19 cellular contexts compared by ENCODE assay signal in genomic region chr2:69450735-69451416, GRCh38. TPM values are rescaled to one million over a fixed set of nuclear protein-coding genes. Genes with fewer than 3 reads are reported as not detected.
A peak's percentile ranks its signal among the peaks of the same experiment; 100 is the strongest.
DNase-seq lines count a peak whose midpoint lies in the region; ATAC-seq and TF ChIP-seq lines count a peak whose summit lies in the region.
"Had no signal": no experiment of that assay in that cellular context is flagged by ENCODE, and none has a peak within 500 bp of the region (broad histone marks: within the 10 kb centered on the region; RNA-seq: fewer than 3 reads in every experiment).

No MANE protein-coding gene starts in this region.

- peaks cover 43% of the 10 kb centered on the region for H3K4me1 Mint-ChIP-seq in GM23338

- H3K9me3 Mint-ChIP-seq in GM23338, result no peaks in the 10 kb centered on the region
- H3K9me3 Mint-ChIP-seq: CD8-positive, alpha-beta memory T cell had no signal

- H3K27ac ChIP-seq in GM23338 (ENCODE audit: low read depth) (peak overlapping the region; percentile 78), VCaP (peak overlapping the region; percentile 44; the same call in 1 of the 2 replicates), osteoblast (ENCODE audit: low read depth, low read length) (no peak overlapping the region)
- H3K27ac ChIP-seq: C4-2B, GM23248 had no signal

- H4K20me1 ChIP-seq in GM23338 (replicated peaks; ENCODE audit: insufficient read depth), result no peaks in the 10 kb centered on the region
- H4K20me1 ChIP-seq in osteoblast (ENCODE audit: insufficient read depth, low read length), result peaks cover 2% of the 10 kb centered on the region

- H3K4me3 ChIP-seq in GM23338, result peak overlapping the region; percentile 9
- peak overlapping the region; percentile 14 for H3K4me3 ChIP-seq in iPS-15b (ENCODE audit: low read depth, low read length)
- H3K4me3 ChIP-seq in osteoblast (ENCODE audit: insufficient read depth, low read length), result no peak overlapping the region
- H3K4me3 ChIP-seq: GM23248 had no signal

- H3K4me3 Mint-ChIP-seq in GM23338, result peak overlapping the region; percentile 40
- H3K4me3 Mint-ChIP-seq: CD8-positive, alpha-beta memory T cell had no signal

- H3K27me3 Mint-ChIP-seq in GM23338 (ENCODE audit: insufficient read depth, low read depth, poor library complexity), result peaks cover 3% of the 10 kb centered on the region
- H3K27me3 Mint-ChIP-seq: CD8-positive, alpha-beta memory T cell had no signal

- H3K4me1 ChIP-seq in GM23338 (ENCODE audit: insufficient read depth), result peaks cover 41% of the 10 kb centered on the region
- peaks cover 20% of the 10 kb centered on the region for H3K4me1 ChIP-seq in iPS-15b (ENCODE audit: control insufficient read depth, insufficient read depth, low read length)
- H3K4me1 ChIP-seq in osteoblast (ENCODE audit: insufficient read depth, low read length), result no peaks in the 10 kb centered on the region

- no peak for TF ChIP-seq CTCF in GM23338 (conservative IDR thresholded peaks at IDR 0.05; ENCODE audit: low read depth in 2 of 2)
- TF ChIP-seq CTCF in VCaP (conservative IDR thresholded peaks at IDR 0.05), result no peak
- TF ChIP-seq CTCF in osteoblast (IDR thresholded peaks at IDR 0.05; ENCODE audit: extremely low read depth, low read depth, low read length), result no peak
- no peak for TF ChIP-seq CTCF in GM10248 (IDR thresholded peaks at IDR 0.05; ENCODE audit: control extremely low read depth, extremely low read depth, low read depth, missing control alignments)

- H3K9ac ChIP-seq in iPS-15b (ENCODE audit: low read depth, low read length), result no peak overlapping the region
- H3K9ac ChIP-seq: GM23248, SK-N-SH had no signal

- H3K27me3 ChIP-seq in GM23338 (ENCODE audit: insufficient read depth), result no peaks in the 10 kb centered on the region
- H3K27me3 ChIP-seq in iPS-15b (ENCODE audit: control insufficient read depth, insufficient read depth, low read length), result no peaks in the 10 kb centered on the region
- H3K27me3 ChIP-seq in osteoblast (ENCODE audit: insufficient read depth, low read length), result no peaks in the 10 kb centered on the region

- no peaks in the 10 kb centered on the region for H3K36me3 Mint-ChIP-seq in GM23338 (ENCODE audit: low read depth)

- ATAC-seq in GM23338 (peak; percentile 70), GM19035 (IDR thresholded peaks at IDR 0.05; ENCODE audit: unreplicated experiment) (no peak)
- ATAC-seq: Panc1 had no signal

- H3K9me3 ChIP-seq in iPS-15b (ENCODE audit: control insufficient read depth, insufficient read depth, low read length) (no peaks in the 10 kb centered on the region), osteoblast (ENCODE audit: low read depth, low read length) (no peaks in the 10 kb centered on the region)
- H3K9me3 ChIP-seq: SK-N-SH had no signal

- peak overlapping the region; percentile 33 for H3K4me2 ChIP-seq in GM23338
- no peak overlapping the region for H3K4me2 ChIP-seq in osteoblast (ENCODE audit: insufficient read depth, low read length)
- H3K4me2 ChIP-seq: SK-N-SH had no signal

- H2AFZ ChIP-seq in GM23338, result no peak overlapping the region
- no peak overlapping the region for H2AFZ ChIP-seq in osteoblast (ENCODE audit: low read length)
- H2AFZ ChIP-seq: GM23248 had no signal

- DNase-seq in GM23338 (ENCODE audit: low spot score) (peak; percentile 52), osteoblast (ENCODE audit: insufficient read length, low spot score, missing footprints) (peak; percentile 26), activated gamma-delta T cell treated with Interleukin-2 at 50 U/mL for 16 hours (no peak), GM10248 (ENCODE audit: extremely low spot score) (no peak)
- DNase-seq: CD8-positive, alpha-beta memory T cell; EL; GM23248; Kasumi-1; NCI-H1694; NCI-H446 treated with DMSO at 0.1 percent for 48 hours; NCI-H69; NK-92 treated with Interleukin-12 subunit alpha and Interleukin-12 subunit beta, amount 100 ng/mL, for 24 hours; SIG-M5; SK-N-SH had no signal

- H3F3A ChIP-seq in GM23338 (replicated peaks; ENCODE audit: low read depth), result 0 out of 2 replicates have a peak, but pooled peaks cover 2% of the 10 kb centered on the region

- POLR2A ChIA-PET in GM10248 (lab: Yijun Ruan, JAX), result no interaction called here

- H3K27ac Mint-ChIP-seq in GM23338, result no peak overlapping the region; the same call in 1 of the 2 replicates

- H3K79me2 ChIP-seq in GM23338 (replicated peaks; ENCODE audit: insufficient read depth), result no peaks in the 10 kb centered on the region
- H3K79me2 ChIP-seq in osteoblast (ENCODE audit: insufficient read depth, low read length), result no peaks in the 10 kb centered on the region

- H3K9me2 ChIP-seq in GM23338 (ENCODE audit: insufficient read depth), result no peaks in the 10 kb centered on the region
- H3K9me2 ChIP-seq: SK-N-SH had no signal

- H3K36me3 ChIP-seq in GM23338 (ENCODE audit: insufficient read depth) (no peaks in the 10 kb centered on the region), iPS-15b (ENCODE audit: control insufficient read depth, insufficient read depth, low read length) (no peaks in the 10 kb centered on the region), osteoblast (ENCODE audit: insufficient read depth, low read length) (no peaks in the 10 kb centered on the region)

- CTCF ChIA-PET in GM10248 (lab: Yijun Ruan, JAX), result interaction anchor here (0.9 kb wide), 1 partner anchor 11 kb away, joined by 3 read pairs; no protein-coding TSS in a partner anchor

TF ChIP-seq in GM23338, 12 proteins besides CTCF, POLR2A, EP300 and RAD21 (continues in another document):
- TF ChIP-seq, protein P1, sequence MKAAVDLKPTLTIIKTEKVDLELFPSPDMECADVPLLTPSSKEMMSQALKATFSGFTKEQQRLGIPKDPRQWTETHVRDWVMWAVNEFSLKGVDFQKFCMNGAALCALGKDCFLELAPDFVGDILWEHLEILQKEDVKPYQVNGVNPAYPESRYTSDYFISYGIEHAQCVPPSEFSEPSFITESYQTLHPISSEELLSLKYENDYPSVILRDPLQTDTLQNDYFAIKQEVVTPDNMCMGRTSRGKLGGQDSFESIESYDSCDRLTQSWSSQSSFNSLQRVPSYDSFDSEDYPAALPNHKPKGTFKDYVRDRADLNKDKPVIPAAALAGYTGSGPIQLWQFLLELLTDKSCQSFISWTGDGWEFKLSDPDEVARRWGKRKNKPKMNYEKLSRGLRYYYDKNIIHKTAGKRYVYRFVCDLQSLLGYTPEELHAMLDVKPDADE (IDR thresholded peaks at IDR 0.05), result no peak
- TF ChIP-seq JUNB (IDR thresholded peaks at IDR 0.05; ENCODE audit: unreplicated experiment) (no peak), POLR2AphosphoS5 (IDR thresholded peaks at IDR 0.05; ENCODE audit: low read depth) (no peak), NANOG (IDR thresholded peaks at IDR 0.05; ENCODE audit: borderline replicate concordance) (peak; percentile 63; the same call in 1 of the 2 replicates)

RNA-seq across cellular contexts. Expression of gene NFU1, which starts 13.6 kb away (rescaled TPM):
- 27.5 and 39.9 TPM in 2 replicates for total RNA-seq in GM23338 (2014; rRNA removed; shearing (Covaris generic))
- polyA plus RNA-seq in GM23338 (2016; fragmentation: Nextera tagmentation; extraction: Ambion mirVana), result 96.7 and 102 TPM in 2 replicates
- 34.0 and 36.2 TPM in 2 replicates for total RNA-seq in osteoblast

Comparison
In these comparisons a context has a peak if more than half of its experiments do, and no peak if none do; other contexts are left out.
1. DNase-seq: peak in GM23338 (single experiment) and osteoblast (single experiment); none in activated gamma-delta T cell treated with Interleukin-2 at 50 U/mL for 16 hours (single experiment) and GM10248 (single experiment).